Comparison of ENCODE assay signal across 7 cellular contexts in genomic region chr12:122064034-122064777, GRCh38. TPM values are rescaled to one million over a fixed set of nuclear protein-coding genes. Genes with fewer than 3 reads are reported as not detected.
DNase-seq lines count a peak whose midpoint lies in the region; ATAC-seq, FAIRE-seq and TF ChIP-seq lines count a peak whose summit lies in the region.

No MANE protein-coding gene starts in this region.

- H3K36me3 ChIP-seq in KOPT-K1 (ENCODE audit: insufficient read depth, low read length): peaks cover 33% of the 10 kb centered on the region
- no peaks in the 10 kb centered on the region for H3K36me3 ChIP-seq in astrocyte (ENCODE audit: insufficient read depth, low read length)

- H3K4me3 Mint-ChIP-seq in astrocyte (ENCODE audit: unreplicated experiment) (peak overlapping the region; percentile 77), progenitor cell of endocrine pancreas (ENCODE audit: low read depth) (peak overlapping the region; percentile 43)

- H2AFZ ChIP-seq in astrocyte (ENCODE audit: low read depth, low read length): peak overlapping the region; percentile 49

- peaks cover 36% of the 10 kb centered on the region for H3K4me1 ChIP-seq in astrocyte (ENCODE audit: insufficient read depth, low read length)

- H3K36me3 Mint-ChIP-seq in astrocyte (ENCODE audit: low read depth, unreplicated experiment): peaks cover 12% of the 10 kb centered on the region
- H3K36me3 Mint-ChIP-seq in progenitor cell of endocrine pancreas (ENCODE audit: insufficient read depth): peaks cover 8% of the 10 kb centered on the region

- TF ChIP-seq CTCF in GM10266 (IDR thresholded peaks at IDR 0.05; ENCODE audit: control insufficient read depth, insufficient read depth, low read depth, missing control alignments) (peak; percentile 8), astrocyte (IDR thresholded peaks at IDR 0.05; ENCODE audit: insufficient read depth, low read depth, low read length) (peak; percentile 33), progenitor cell of endocrine pancreas (IDR thresholded peaks at IDR 0.05; ENCODE audit: unreplicated experiment) (peak; percentile 42)

- H3K9me3 ChIP-seq in KOPT-K1 (ENCODE audit: insufficient read depth, low read length, poor library complexity, severe bottlenecking) (no peaks in the 10 kb centered on the region), astrocyte (ENCODE audit: insufficient read depth, low read depth, low read length) (no peaks in the 10 kb centered on the region)

- H3K79me2 ChIP-seq in astrocyte (ENCODE audit: insufficient read depth, low read length): no peaks in the 10 kb centered on the region

- peaks cover 19% of the 10 kb centered on the region for H3K4me1 Mint-ChIP-seq in astrocyte (ENCODE audit: low read depth, unreplicated experiment)
- H3K4me1 Mint-ChIP-seq in progenitor cell of endocrine pancreas (ENCODE audit: low read depth): peaks cover 18% of the 10 kb centered on the region

- H3K27ac Mint-ChIP-seq in astrocyte (ENCODE audit: unreplicated experiment) (peak overlapping the region; percentile 89), progenitor cell of endocrine pancreas (peak overlapping the region; percentile 81)

- peaks cover 4% of the 10 kb centered on the region for H4K20me1 ChIP-seq in astrocyte (ENCODE audit: insufficient read depth, low read length)

- H3K4me2 ChIP-seq in astrocyte (ENCODE audit: low read length): peak overlapping the region; percentile 82

- no peaks in the 10 kb centered on the region for H3K27me3 ChIP-seq in astrocyte (ENCODE audit: insufficient read depth, low read length)

- no peak overlapping the region for H3K4me3 ChIP-seq in astrocyte (ENCODE audit: insufficient read depth, low read depth, low read length)

- no peak overlapping the region for H3K9ac ChIP-seq in astrocyte (ENCODE audit: low read length)

- H3K9me3 Mint-ChIP-seq in astrocyte (ENCODE audit: unreplicated experiment) (no peaks in the 10 kb centered on the region), progenitor cell of endocrine pancreas (ENCODE audit: low read depth) (no peaks in the 10 kb centered on the region)

- FAIRE-seq in astrocyte (lab: Jason Lieb, UNC): no peak

- DNase-seq in GM10266 (ENCODE audit: extremely low spot score) (peak; percentile 73), astrocyte (ENCODE audit: low read depth) (peak; percentile 82), hepatic stellate cell (ENCODE audit: low spot score) (peak; percentile 96), progenitor cell of endocrine pancreas (ENCODE audit: low spot score, unreplicated experiment) (peak; percentile 44)

- peak overlapping the region; percentile 31 for H3K27ac ChIP-seq in KOPT-K1 (ENCODE audit: low read depth, low read length, poor library complexity, severe bottlenecking)
- peak overlapping the region; percentile 72 for H3K27ac ChIP-seq in astrocyte (ENCODE audit: low read depth, low read length)

- H3K27me3 Mint-ChIP-seq in astrocyte (ENCODE audit: low read depth, unreplicated experiment) (no peaks in the 10 kb centered on the region), progenitor cell of endocrine pancreas (no peaks in the 10 kb centered on the region)

- ATAC-seq in GM18858 (IDR thresholded peaks at IDR 0.05; ENCODE audit: unreplicated experiment): no peak

TF ChIP-seq in PFSK-1, 5 proteins besides CTCF, POLR2A, EP300 and RAD21:
- TF ChIP-seq SIN3A (IDR thresholded peaks at IDR 0.05; ENCODE audit: borderline replicate concordance, insufficient read depth, low read length) (no peak), FOXP2 (optimal IDR thresholded peaks at IDR 0.05; ENCODE audit: borderline replicate concordance, extremely low read depth, extremely low read length, insufficient read depth) (no peak), POLR2AphosphoS5 (IDR thresholded peaks at IDR 0.05; ENCODE audit: low read depth, low read length) (peak; percentile 48)
TF ChIP-seq in PFSK-1: peak in this region for 1.

RNA-seq across cellular contexts. Expression of gene MLXIP, which starts 14.3 kb away (rescaled TPM):
- polyA plus RNA-seq in PFSK-1 (2012; ENCODE audit: insufficient read length, low read depth): 15.6 TPM
- total RNA-seq in astrocyte (62.5 and 73.4 TPM in 2 replicates), progenitor cell of endocrine pancreas (48.6 and 48.7 TPM in 2 replicates)

RNA-seq across cellular contexts. Expression of gene BCL7A, which starts 42.5 kb away (rescaled TPM):
- 16.5 TPM for polyA plus RNA-seq in PFSK-1 (2012; ENCODE audit: insufficient read length, low read depth)
- total RNA-seq in astrocyte (8.5 and 9.6 TPM in 2 replicates), progenitor cell of endocrine pancreas (43.7 and 49.3 TPM in 2 replicates)

Comparison
In these comparisons a context has a peak if more than half of its experiments do, and no peak if none do; other contexts are left out.
1. DNase-seq: peak in every context shown above with its lines; median percentile 96 in hepatic stellate cell; 82 in astrocyte; 73 in GM10266; 44 in progenitor cell of endocrine pancreas.